1 cellular context compared by ENCODE assay signal in genomic region chr15:92636401-92636949, GRCh38.
TF ChIP-seq lines count a peak whose summit lies in the region.

No MANE protein-coding gene starts in this region.

TF ChIP-seq in H1, 55 proteins besides CTCF, POLR2A, EP300 and RAD21:
- TF ChIP-seq TEAD4 (IDR thresholded peaks at IDR 0.05; ENCODE audit: low read depth, low read length) (no peak), USF2 (IDR thresholded peaks at IDR 0.05; ENCODE audit: low read length) (no peak), EZH2 (IDR thresholded peaks at IDR 0.05; ENCODE audit: low read depth, low read length, severe bottlenecking) (no peak), MAFK (IDR thresholded peaks at IDR 0.05; ENCODE audit: low read depth, low read length) (no peak), KDM4A (IDR thresholded peaks at IDR 0.05; ENCODE audit: low read depth, low read length, severe bottlenecking) (no peak), GABPA (IDR thresholded peaks at IDR 0.05; ENCODE audit: borderline replicate concordance, insufficient read depth, low read length) (no peak), SP4 (IDR thresholded peaks at IDR 0.05; ENCODE audit: low read length) (no peak), NRF1 (IDR thresholded peaks at IDR 0.05; ENCODE audit: low read depth, low read length) (no peak), RXRA (IDR thresholded peaks at IDR 0.05; ENCODE audit: insufficient read depth, low read depth, low read length) (no peak), JUND (IDR thresholded peaks at IDR 0.05; ENCODE audit: low read length) (no peak), GTF2F1 (IDR thresholded peaks at IDR 0.05; ENCODE audit: borderline replicate concordance, low read depth, low read length) (no peak), CTBP2 (IDR thresholded peaks at IDR 0.05; ENCODE audit: borderline replicate concordance, insufficient read depth, insufficient read length, low read length) (no peak), BRCA1 (IDR thresholded peaks at IDR 0.05; ENCODE audit: low read depth, low read length) (no peak), JUN (IDR thresholded peaks at IDR 0.05; ENCODE audit: low read depth, low read length) (no peak), POLR2AphosphoS5 (IDR thresholded peaks at IDR 0.05; ENCODE audit: low read depth, low read length) (no peak), CBX5 (IDR thresholded peaks at IDR 0.05; ENCODE audit: low read depth, low read length) (no peak), POU5F1 (IDR thresholded peaks at IDR 0.05; ENCODE audit: low read depth, low read length) (no peak), EGR1 (IDR thresholded peaks at IDR 0.05; ENCODE audit: borderline replicate concordance, low read depth, low read length) (no peak), TBP (IDR thresholded peaks at IDR 0.05; ENCODE audit: low read depth, low read length) (no peak)
